In the genomic region with DNA sequence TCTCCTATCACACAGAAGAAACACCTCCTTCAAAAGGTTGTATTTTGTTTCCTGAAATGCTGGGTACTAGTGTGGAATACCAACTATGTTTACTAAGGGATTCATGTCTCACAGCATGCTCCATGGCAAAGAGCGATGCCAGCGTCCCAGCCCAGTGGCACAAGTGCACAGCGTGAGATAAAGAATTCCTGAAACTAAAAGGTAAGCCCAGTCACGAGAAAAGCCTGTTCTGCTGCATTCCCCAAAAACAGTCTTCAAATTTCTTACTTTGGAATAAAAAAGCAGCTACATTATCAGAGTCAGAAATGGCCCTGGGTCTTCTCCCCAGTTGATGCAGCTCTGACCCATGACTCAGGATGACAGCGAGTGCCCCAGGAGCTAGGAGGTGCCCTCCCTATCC, we compare ENCODE assay signal across 15 cellular contexts. TPM values are rescaled to one million over a fixed set of nuclear protein-coding genes. Genes with fewer than 3 reads are reported as not detected.
A peak's percentile ranks its signal among the peaks of the same experiment; 100 is the strongest.
DNase-seq lines count a peak whose midpoint lies in the region; ATAC-seq and TF ChIP-seq lines count a peak whose summit lies in the region.
"Had no signal": no experiment of that assay in that cellular context is flagged by ENCODE, and none has a peak within 500 bp of the region (broad histone marks: within the 10 kb centered on the region; RNA-seq: fewer than 3 reads in every experiment).

No MANE protein-coding gene starts in this region.

- TF ChIP-seq CTCF in left lung (IDR thresholded peaks at IDR 0.05) = no peak
- no peak for TF ChIP-seq CTCF in parathyroid adenoma (IDR thresholded peaks at IDR 0.05)

- peak overlapping the region; percentile 39 for H2AFZ ChIP-seq in parathyroid adenoma
- H2AFZ ChIP-seq: GM23338 had no signal

- H3K4me3 ChIP-seq in left lung (no peak overlapping the region), parathyroid adenoma (ENCODE audit: low read depth, low read length) (no peak overlapping the region)
- H3K4me3 ChIP-seq: A549, GM23338 had no signal

- H3K27ac ChIP-seq in left lung (no peak overlapping the region), parathyroid adenoma (peak overlapping the region; percentile 19)
- H3K27ac ChIP-seq: 22Rv1, A549, C4-2B had no signal

- POLR2A ChIA-PET in activated CD4-positive, alpha-beta T cell treated with anti-CD3 and anti-CD28 coated beads, Interleukin-2, amount 10 ng/mL, durations not matched to agents 7 days and 5 days (lab: Charles Lee) = no interaction called here

- H3K4me2 ChIP-seq in parathyroid adenoma (ENCODE audit: low read length) = no peak overlapping the region
- H3K4me2 ChIP-seq: A549, GM23338 had no signal

- H3K4me3 Mint-ChIP-seq in activated CD4-positive, alpha-beta T cell treated with anti-CD3 and anti-CD28 coated beads, Interleukin-2, amount 10 ng/mL, durations not matched to agents 7 days and 5 days = no peak overlapping the region
- H3K4me3 Mint-ChIP-seq in activated naive CD8-positive, alpha-beta T cell treated with anti-CD3 and anti-CD28 coated beads for 36 hours = no peak overlapping the region
- H3K4me3 Mint-ChIP-seq: CD4-positive, alpha-beta T cell; GM23338 had no signal

- peak; percentile 4 for DNase-seq in activated CD4-positive, alpha-beta T cell treated with anti-CD3 and anti-CD28 coated beads, Interleukin-2, amount 10 ng/mL, durations not matched to agents 7 days and 5 days
- no peak for DNase-seq in activated CD4-positive, alpha-beta T cell treated with anti-CD3 and anti-CD28 coated beads for 48 hours
- DNase-seq in left lung (no peak), GF-D8 (lab: John Stamatoyannopoulos, UW) (no peak), NCI-H510A (lab: John Stamatoyannopoulos, UW) (no peak)
- DNase-seq in activated naive CD8-positive, alpha-beta T cell treated with anti-CD3 and anti-CD28 coated beads for 36 hours = no peak
- DNase-seq: AML-193; Caco-2; CD4-positive, alpha-beta T cell; HCEC 1CT had no signal

- peaks cover 13% of the 10 kb centered on the region for H3K27me3 Mint-ChIP-seq in activated CD4-positive, alpha-beta T cell treated with anti-CD3 and anti-CD28 coated beads, Interleukin-2, amount 10 ng/mL, durations not matched to agents 7 days and 5 days
- peaks cover 7% of the 10 kb centered on the region for H3K27me3 Mint-ChIP-seq in activated naive CD8-positive, alpha-beta T cell treated with anti-CD3 and anti-CD28 coated beads for 36 hours
- H3K27me3 Mint-ChIP-seq: CD4-positive, alpha-beta T cell had no signal

- CTCF ChIA-PET in activated CD4-positive, alpha-beta T cell treated with anti-CD3 and anti-CD28 coated beads, Interleukin-2, amount 10 ng/mL, durations not matched to agents 7 days and 5 days (lab: Charles Lee) = interaction anchor here (1.2 to 1.5 kb wide), 2 partner anchors 9 to 15 kb away, joined by 3 read pairs; no protein-coding TSS in a partner anchor

- H3K4me1 ChIP-seq in left lung (peaks cover 0 to 3% of the 10 kb centered on the region in 2 donors), parathyroid adenoma (peaks cover 9% of the 10 kb centered on the region)
- H3K4me1 ChIP-seq: A549 had no signal

- no peak overlapping the region for H3K27ac Mint-ChIP-seq in activated CD4-positive, alpha-beta T cell treated with anti-CD3 and anti-CD28 coated beads, Interleukin-2, amount 10 ng/mL, durations not matched to agents 7 days and 5 days
- H3K27ac Mint-ChIP-seq in activated naive CD8-positive, alpha-beta T cell treated with anti-CD3 and anti-CD28 coated beads for 36 hours = no peak overlapping the region
- H3K27ac Mint-ChIP-seq: CD4-positive, alpha-beta T cell; GM23338 had no signal

- peaks cover 13% of the 10 kb centered on the region for H3K4me1 Mint-ChIP-seq in activated CD4-positive, alpha-beta T cell treated with anti-CD3 and anti-CD28 coated beads, Interleukin-2, amount 10 ng/mL, durations not matched to agents 7 days and 5 days
- H3K4me1 Mint-ChIP-seq in activated naive CD8-positive, alpha-beta T cell treated with anti-CD3 and anti-CD28 coated beads for 36 hours = no peaks in the 10 kb centered on the region

- H3K36me3 ChIP-seq in left lung (peaks cover 0 to 58% of the 10 kb centered on the region in 2 donors), parathyroid adenoma (ENCODE audit: control insufficient read depth, insufficient read depth, low read length) (no peaks in the 10 kb centered on the region)

- H3K36me3 Mint-ChIP-seq in activated CD4-positive, alpha-beta T cell treated with anti-CD3 and anti-CD28 coated beads, Interleukin-2, amount 10 ng/mL, durations not matched to agents 7 days and 5 days (ENCODE audit: low read depth) = no peaks in the 10 kb centered on the region
- no peaks in the 10 kb centered on the region for H3K36me3 Mint-ChIP-seq in activated naive CD8-positive, alpha-beta T cell treated with anti-CD3 and anti-CD28 coated beads for 36 hours

- no peaks in the 10 kb centered on the region for H3K9me3 Mint-ChIP-seq in activated CD4-positive, alpha-beta T cell treated with anti-CD3 and anti-CD28 coated beads, Interleukin-2, amount 10 ng/mL, durations not matched to agents 7 days and 5 days
- H3K9me3 Mint-ChIP-seq in activated naive CD8-positive, alpha-beta T cell treated with anti-CD3 and anti-CD28 coated beads for 36 hours = no peaks in the 10 kb centered on the region
- H3K9me3 Mint-ChIP-seq: CD4-positive, alpha-beta T cell; GM23338 had no signal

- H3K79me2 ChIP-seq in parathyroid adenoma = no peaks in the 10 kb centered on the region

- intact Hi-C loops in left lung (cut with DNase I) = no loop called here

- no peaks in the 10 kb centered on the region for H3K27me3 ChIP-seq in left lung
- no peaks in the 10 kb centered on the region for H3K27me3 ChIP-seq in parathyroid adenoma (ENCODE audit: control insufficient read depth, insufficient read depth, low read length)

- no peaks in the 10 kb centered on the region for H3K9me3 ChIP-seq in left lung
- H3K9me3 ChIP-seq in parathyroid adenoma (ENCODE audit: control insufficient read depth, low read length) = no peaks in the 10 kb centered on the region
- H3K9me3 ChIP-seq: A549, Caco-2 had no signal

- H3K9ac ChIP-seq in parathyroid adenoma = no peak overlapping the region

- ATAC-seq in left lung = peak; percentile 25
- ATAC-seq: A549, GM23338 had no signal

RNA-seq across cellular contexts. Expression of a gene that starts 53.1 kb away (rescaled TPM):
- total RNA-seq in activated CD4-positive, alpha-beta T cell treated with anti-CD3 and anti-CD28 coated beads, Interleukin-2, amount 10 ng/mL, durations not matched to agents 7 days and 5 days = not detected
- 1 to 10 TPM in 1 of 2 donors, under 1 TPM in 1; 0.90 to 1.2 TPM for total RNA-seq in left lung
- 1 to 10 TPM in 1 of 2 experiments, under 1 TPM in 1; 0.64 to 1.1 TPM for total RNA-seq in activated naive CD8-positive, alpha-beta T cell treated with anti-CD3 and anti-CD28 coated beads for 36 hours
- total RNA-seq: CD4-positive, alpha-beta T cell; GM23338 had no signal
